In genomic region chr12:46546634-46547273, GRCh38 we compare ENCODE assay signal across 8 cellular contexts.
DNase-seq lines count a peak whose midpoint lies in the region; ATAC-seq and TF ChIP-seq lines count a peak whose summit lies in the region.

No MANE protein-coding gene starts in this region.

- DNase-seq in SK-N-MC (ENCODE audit: low read depth, low spot score) (no peak), posterior vena cava (ENCODE audit: low spot score) (no peak), putamen (ENCODE audit: low spot score) (no peak), NCI-H2171 treated with DMSO at 0.1 percent for 48 hours (lab: John Stamatoyannopoulos, UW) (no peak), left lobe of liver (ENCODE audit: low spot score) (no peak)

- no peaks in the 10 kb centered on the region for H3K9me3 ChIP-seq in SK-N-MC (ENCODE audit: low read depth, low read length)

- peak overlapping the region; percentile 99 for H3K27ac ChIP-seq in SK-N-MC

- H3K4me3 Mint-ChIP-seq in nephron = no peak overlapping the region

- peak overlapping the region; percentile 1 to 63 (median 3) for H3K27ac Mint-ChIP-seq in nephron

- intact Hi-C loops in posterior vena cava (cut with DNase I) = no loop called here

- no peaks in the 10 kb centered on the region for H3K36me3 ChIP-seq in SK-N-MC (ENCODE audit: insufficient read depth, low read length)

- H3K4me1 Mint-ChIP-seq in nephron = peaks cover 37% of the 10 kb centered on the region

- TF ChIP-seq CTCF in nephron (IDR thresholded peaks at IDR 0.05; ENCODE audit: unreplicated experiment in 3 of 3) = no peak

- H3K9ac ChIP-seq in SK-N-MC (ENCODE audit: insufficient read length) = no peak overlapping the region

- peak; percentile 97 for ATAC-seq in GM18909 (IDR thresholded peaks at IDR 0.05; ENCODE audit: poor library complexity, unreplicated experiment)
- peak; percentile 97 for ATAC-seq in HG02840 (IDR thresholded peaks at IDR 0.05; ENCODE audit: low FRiP score, unreplicated experiment)
- ATAC-seq in left lobe of liver = no peak

- no peak overlapping the region for H3K4me3 ChIP-seq in SK-N-MC

- H3K9me3 Mint-ChIP-seq in nephron = peaks cover 27% of the 10 kb centered on the region

- no peaks in the 10 kb centered on the region for H3K27me3 Mint-ChIP-seq in nephron (ENCODE audit: low read depth)

- peaks cover 5% of the 10 kb centered on the region for H3K36me3 Mint-ChIP-seq in nephron (ENCODE audit: low read depth)
